In genomic region chr12:18965210-18965609, GRCh38 we compare ENCODE assay signal across 26 cellular contexts.
"Had no signal": no experiment of that assay in that cellular context is flagged by ENCODE, and none has a peak within 500 bp of the region (broad histone marks: within the 10 kb centered on the region; RNA-seq: fewer than 3 reads in every experiment).

No MANE protein-coding gene starts in this region.

- H3K36me3 Mint-ChIP-seq: activated naive CD4-positive, alpha-beta T cell treated with anti-CD3 and anti-CD28 coated beads, Interleukin-2, amount 50 U/mL, for 24 hours had no signal

- H3K27ac ChIP-seq: breast epithelium, heart left ventricle, left ventricle myocardium inferior, right lobe of liver, testis, uterus had no signal

- H3K9me3 Mint-ChIP-seq: activated CD8-positive, alpha-beta T cell treated with anti-CD3 and anti-CD28 coated beads for 36 hours; activated naive CD8-positive, alpha-beta T cell treated with anti-CD3 and anti-CD28 coated beads, Interleukin-2, amount 50 U/mL, for 24 hours; activated T-helper 2 cell treated with anti-CD3 and anti-CD28 coated beads, Interferon-gamma antibody, Interleukin-2, Interleukin-4, amounts not matched to agents 10 μg/mL and 5 μg/mL and 100 μg/mL, durations not matched to agents 14 hours and 24 hours and 36 hours; nephron had no signal

- H3K27me3 Mint-ChIP-seq: activated naive CD4-positive, alpha-beta T cell treated with anti-CD3 and anti-CD28 coated beads, Interleukin-2, amount 50 U/mL, for 24 hours; activated naive CD8-positive, alpha-beta T cell treated with anti-CD3 and anti-CD28 coated beads, Interleukin-2, amount 50 U/mL, for 24 hours had no signal

- H3K27ac Mint-ChIP-seq: activated CD8-positive, alpha-beta T cell treated with anti-CD3 and anti-CD28 coated beads for 36 hours; activated naive CD4-positive, alpha-beta T cell treated with anti-CD3 and anti-CD28 coated beads, Interleukin-2, amount 50 U/mL, for 24 hours; activated naive CD8-positive, alpha-beta T cell treated with anti-CD3 and anti-CD28 coated beads, Interleukin-2, amount 50 U/mL, for 24 hours; activated T-helper 2 cell treated with anti-CD3 and anti-CD28 coated beads, Interferon-gamma antibody, Interleukin-2, Interleukin-4, amounts not matched to agents 10 μg/mL and 5 μg/mL and 100 μg/mL, durations not matched to agents 14 hours and 24 hours and 36 hours; T-helper 17 cell had no signal

- H3K4me1 ChIP-seq: breast epithelium, heart left ventricle, left ventricle myocardium inferior, right lobe of liver, testis, uterus had no signal

- H3K27me3 ChIP-seq: breast epithelium, heart left ventricle, right lobe of liver, testis, uterus had no signal

- H3K4me1 Mint-ChIP-seq: activated naive CD4-positive, alpha-beta T cell treated with anti-CD3 and anti-CD28 coated beads, Interleukin-2, amount 50 U/mL, for 24 hours; activated naive CD8-positive, alpha-beta T cell treated with anti-CD3 and anti-CD28 coated beads, Interleukin-2, amount 50 U/mL, for 24 hours; T-helper 17 cell had no signal

- ATAC-seq: activated CD8-positive, alpha-beta T cell treated with anti-CD3 and anti-CD28 coated beads for 36 hours; activated naive CD8-positive, alpha-beta T cell treated with anti-CD3 and anti-CD28 coated beads, Interleukin-2, amount 50 U/mL, for 24 hours; esophagus mucosa; heart left ventricle; right lobe of liver; stimulated activated naive CD8-positive, alpha-beta T cell treated with anti-CD3 and anti-CD28 coated beads, Interleukin-15, Interleukin-2, amounts not matched to agents 100 U/mL and 50 U/mL, for 24 hours; T-helper 17 cell had no signal

- H3K4me3 ChIP-seq: breast epithelium, heart left ventricle, left ventricle myocardium inferior, lung, right lobe of liver, testis, uterus had no signal

- H3K9me3 ChIP-seq: breast epithelium, heart left ventricle, left ventricle myocardium inferior, right lobe of liver, testis, uterus had no signal

- H3K36me3 ChIP-seq: breast epithelium, heart left ventricle, left ventricle myocardium inferior, right lobe of liver, uterus had no signal

- DNase-seq: activated CD4-positive, alpha-beta T cell treated with anti-CD3 and anti-CD28 coated beads, Interleukin-2, amount 50 U/mL, for 1 hour; activated CD8-positive, alpha-beta T cell treated with anti-CD3 and anti-CD28 coated beads for 36 hours; activated naive CD8-positive, alpha-beta T cell treated with anti-CD3 and anti-CD28 coated beads, Interleukin-2, amount 50 U/mL, for 24 hours; activated T-cell treated with anti-CD3 and anti-CD28 coated beads, Interleukin-2, amount 50 U/mL, for 48 hours; amygdala; central memory CD4-positive, alpha-beta T cell; foreskin fibroblast; heart left ventricle; hypothalamus; kidney glomerular epithelial cell; left ventricle myocardium inferior; posterior cingulate gyrus; right lobe of liver; stimulated activated CD4-positive, alpha-beta T cell treated with anti-CD3 and anti-CD28 coated beads, Interleukin-4, amount 100 ng/mL, for 1 hour; stimulated activated naive CD8-positive, alpha-beta T cell treated with anti-CD3 and anti-CD28 coated beads, Interleukin-15, Interleukin-2, amounts not matched to agents 100 U/mL and 50 U/mL, for 24 hours; T-helper 17 cell; T1000; testis; trophoblast cell; uterus had no signal

- H3K4me3 Mint-ChIP-seq: activated CD8-positive, alpha-beta T cell treated with anti-CD3 and anti-CD28 coated beads for 36 hours; activated naive CD4-positive, alpha-beta T cell treated with anti-CD3 and anti-CD28 coated beads, Interleukin-2, amount 50 U/mL, for 24 hours; activated naive CD8-positive, alpha-beta T cell treated with anti-CD3 and anti-CD28 coated beads, Interleukin-2, amount 50 U/mL, for 24 hours; nephron; T-helper 17 cell had no signal
